ENCODE assay signal across 14 cellular contexts in genomic region chr2:181070119-181070833, GRCh38.
DNase-seq lines count a peak whose midpoint lies in the region; TF ChIP-seq lines count a peak whose summit lies in the region.
"Had no signal": no experiment of that assay in that cellular context is flagged by ENCODE, and none has a peak within 500 bp of the region (broad histone marks: within the 10 kb centered on the region; RNA-seq: fewer than 3 reads in every experiment).

No MANE protein-coding gene starts in this region.

- no peak overlapping the region for H3K9ac ChIP-seq in mammary epithelial cell (ENCODE audit: insufficient read depth, low read length)
- no peak overlapping the region for H3K9ac ChIP-seq in mesenchymal stem cell (ENCODE audit: low read length)

- H3K4me1 Mint-ChIP-seq in Calu3 (ENCODE audit: low read depth, unreplicated experiment): no peaks in the 10 kb centered on the region

- H3K36me3 Mint-ChIP-seq in Calu3 (ENCODE audit: insufficient read depth, unreplicated experiment): no peaks in the 10 kb centered on the region

- no peak overlapping the region for H4K91ac ChIP-seq in mesenchymal stem cell (ENCODE audit: low read length)

- H2BK12ac ChIP-seq in mesenchymal stem cell (ENCODE audit: low read length in 2 of 2): peak overlapping the region in 1 of 2 experiments; percentile 8

- no TSS peak for BruUV-seq in Calu3 (replicated peaks; lab: Mats Ljungman, UMichigan)
- no TSS peak for BruUV-seq in mammary epithelial cell (replicated peaks; lab: Mats Ljungman, UMichigan)

- in situ Hi-C loops in mammary epithelial cell (cut with MboI; ENCODE audit: low sequenced_read_pairs in 2 of 2) (loop anchor here in 1 of 2 donors (25.0 kb wide), 2 partner anchors 708 to 833 kb away; no protein-coding TSS in a partner anchor), GM13977 (cut with MboI; ENCODE audit: low pct_unique_long_range_greater_than_20kb, low sequenced_read_pairs, unreplicated experiment) (loop anchor here (10.0 to 25.0 kb wide), 2 partner anchors 645 to 1017 kb away; no protein-coding TSS in a partner anchor)

- H3K9me3 ChIP-seq in mammary epithelial cell (replicated peaks; ENCODE audit: insufficient read depth, low read length): no peaks in the 10 kb centered on the region
- no peaks in the 10 kb centered on the region for H3K9me3 ChIP-seq in mesenchymal stem cell (ENCODE audit: control insufficient read depth, low read length)
- H3K9me3 ChIP-seq in prostate gland: no peaks in the 10 kb centered on the region
- H3K9me3 ChIP-seq in vagina: no peaks in the 10 kb centered on the region
- H3K9me3 ChIP-seq: heart left ventricle, spleen had no signal

- peaks cover 16% of the 10 kb centered on the region for H3K79me1 ChIP-seq in mesenchymal stem cell (replicated peaks; ENCODE audit: low read length, poor library complexity, severe bottlenecking)

- H3K4me3 ChIP-seq in mammary epithelial cell (replicated peaks in 1 of 3; ENCODE audit: insufficient read depth in 1 of 3, low read depth in 2 of 3, low read length in 3 of 3) (no peak overlapping the region), mesenchymal stem cell (ENCODE audit: insufficient read depth in 1 of 2, low read depth in 1 of 2, low read length in 2 of 2) (no peak overlapping the region), prostate gland (no peak overlapping the region), vagina (no peak overlapping the region)
- H3K4me3 ChIP-seq: heart left ventricle, spleen had no signal

- H3K27me3 Mint-ChIP-seq in Calu3 (ENCODE audit: unreplicated experiment): no peaks in the 10 kb centered on the region

- DNase-seq in Calu3 (peak; percentile 3), LoVo (ENCODE audit: low spot score) (peak; percentile 57), mammary epithelial cell (peak; percentile 64), mesenchymal stem cell (peak; percentile 80), prostate gland (ENCODE audit: low spot score) (no peak), erythroblast (lab: John Stamatoyannopoulos, UW) (no peak), GM13977 (ENCODE audit: low spot score) (no peak), vagina (ENCODE audit: extremely low spot score in 2 of 2) (no peak)
- DNase-seq: activated T-cell treated with anti-CD3 and anti-CD28 coated beads, Interleukin-2, amount 50 U/mL, for 4 hours; DMS79; H9; heart left ventricle; spleen; T1000 had no signal

- H3K79me2 ChIP-seq in mammary epithelial cell (ENCODE audit: insufficient read depth, low read length): peaks cover 40% of the 10 kb centered on the region

- dilution Hi-C loops in mammary epithelial cell (cut with HindIII; ENCODE audit: low sequenced_read_pairs): no loop called here

- no peak overlapping the region for H2BK5ac ChIP-seq in mesenchymal stem cell (ENCODE audit: low read depth, low read length, poor library complexity, severe bottlenecking)

- CTCF ChIA-PET in Calu3 (lab: Charles Lee) (interaction anchor here (0.8 kb wide), 1 partner anchor 10 kb away, joined by 3 read pairs; no protein-coding TSS in a partner anchor), mammary epithelial cell (lab: Charles Lee; ENCODE audit: low non-redundant PET) (interaction anchor here (0.6 kb wide), 1 partner anchor 503 kb away, joined by 4 read pairs; no protein-coding TSS in a partner anchor)

- no peak overlapping the region for H3K18ac ChIP-seq in mesenchymal stem cell (ENCODE audit: low read depth in 1 of 2, low read length in 2 of 2)

- H3K4me3 Mint-ChIP-seq in Calu3 (ENCODE audit: low read depth, unreplicated experiment): no peak overlapping the region
- H3K4me3 Mint-ChIP-seq: activated T-cell treated with anti-CD3 and anti-CD28 coated beads, Interleukin-2, amount 50 U/mL, for 4 hours; H9 had no signal

- no peak overlapping the region for H3K27ac Mint-ChIP-seq in Calu3 (ENCODE audit: unreplicated experiment)
- H3K27ac Mint-ChIP-seq: H9 had no signal

- H3K27ac ChIP-seq in mammary epithelial cell (ENCODE audit: insufficient read depth, low read depth, low read length) (peak overlapping the region; percentile 23), mesenchymal stem cell (ENCODE audit: low read length, poor library complexity, severe bottlenecking) (no peak overlapping the region), prostate gland (no peak overlapping the region), vagina (no peak overlapping the region)
- H3K27ac ChIP-seq: heart left ventricle, spleen had no signal

- H3K27me3 ChIP-seq in mammary epithelial cell (ENCODE audit: insufficient read depth, low read length) (no peaks in the 10 kb centered on the region), mesenchymal stem cell (ENCODE audit: control insufficient read depth in 1 of 2, insufficient read depth in 1 of 2, low read length in 2 of 2) (no peaks in the 10 kb centered on the region), prostate gland (replicated peaks; ENCODE audit: insufficient read depth) (no peaks in the 10 kb centered on the region), vagina (no peaks in the 10 kb centered on the region)
- H3K27me3 ChIP-seq: heart left ventricle, spleen had no signal

- H3K14ac ChIP-seq in mesenchymal stem cell (ENCODE audit: low read length in 2 of 2): no peak overlapping the region

- no peak overlapping the region for H4K8ac ChIP-seq in mesenchymal stem cell (ENCODE audit: low read length)

- TF ChIP-seq CTCF in Calu3 (IDR thresholded peaks at IDR 0.05; ENCODE audit: unreplicated experiment) (no peak), mammary epithelial cell (conservative IDR thresholded peaks at IDR 0.05 in 1 of 2, IDR thresholded peaks at IDR 0.05 in 1 of 2; ENCODE audit: extremely low read depth in 1 of 2, insufficient read depth in 1 of 2, low read depth in 1 of 2, low read length in 2 of 2) (no peak), prostate gland (IDR thresholded peaks at IDR 0.05) (no peak), GM13977 (IDR thresholded peaks at IDR 0.05; ENCODE audit: extremely low read depth, insufficient read depth, missing control alignments) (no peak), vagina (IDR thresholded peaks at IDR 0.05) (no peak)

- no peak overlapping the region for H2AK5ac ChIP-seq in mesenchymal stem cell (ENCODE audit: low read length, severe bottlenecking)

- H2BK120ac ChIP-seq in mesenchymal stem cell (ENCODE audit: low read depth, low read length): no peak overlapping the region

- 88% methylated on average over 1 of the region's 2 CpGs for WGBS in mammary epithelial cell (ENCODE audit: low coverage, missing lambda C conversion rate)
- WGBS in mesenchymal stem cell: 0% methylated on average over 2 of the region's 2 CpGs
- WGBS in prostate gland: 76% methylated on average over 2 of the region's 2 CpGs

- no peak overlapping the region for H3K23ac ChIP-seq in mesenchymal stem cell (ENCODE audit: low read length in 2 of 2)

- H3K4ac ChIP-seq in mesenchymal stem cell (ENCODE audit: low read depth in 1 of 2, low read length in 2 of 2): no peak overlapping the region

- H4K20me1 ChIP-seq in mammary epithelial cell (ENCODE audit: insufficient read depth, low read length): no peaks in the 10 kb centered on the region

- H2AFZ ChIP-seq in mammary epithelial cell (ENCODE audit: low read depth, low read length) (no peak overlapping the region), mesenchymal stem cell (ENCODE audit: low read depth, low read length) (no peak overlapping the region)

- intact Hi-C loops in Calu3 (cut with micrococcal nuclease; ENCODE audit: unreplicated experiment): loop anchor here (10.0 kb wide), 1 partner anchor 395 kb away; no protein-coding TSS in a partner anchor
- intact Hi-C loops in mammary epithelial cell (cut with micrococcal nuclease): loop anchor here (5.0 kb wide), 1 partner anchor 943 kb away; no protein-coding TSS in a partner anchor
- intact Hi-C loops in prostate gland (cut with DNase I): no loop called here
- intact Hi-C loops in vagina (cut with DNase I): no loop called here

- no peaks in the 10 kb centered on the region for H3K36me3 ChIP-seq in mammary epithelial cell (ENCODE audit: insufficient read depth, low read length)
- H3K36me3 ChIP-seq in mesenchymal stem cell (ENCODE audit: control insufficient read depth in 1 of 2, insufficient read depth in 2 of 2, low read depth in 1 of 2, low read length in 2 of 2): peaks cover 0 to 29% of the 10 kb centered on the region in 2 experiments
- H3K36me3 ChIP-seq in prostate gland: no peaks in the 10 kb centered on the region
- H3K36me3 ChIP-seq in vagina: no peaks in the 10 kb centered on the region
- H3K36me3 ChIP-seq: spleen had no signal

- H2BK15ac ChIP-seq in mesenchymal stem cell (ENCODE audit: low read depth, poor library complexity, severe bottlenecking): no peak overlapping the region

- TF ChIP-seq POLR2A in prostate gland (IDR thresholded peaks at IDR 0.05) (no peak), erythroblast (IDR thresholded peaks at IDR 0.05; ENCODE audit: low read length) (no peak), vagina (IDR thresholded peaks at IDR 0.05) (no peak)

- H3K4me2 ChIP-seq in mammary epithelial cell (ENCODE audit: insufficient read depth, low read depth, low read length) (peak overlapping the region; percentile 49), mesenchymal stem cell (ENCODE audit: low read length, poor library complexity, severe bottlenecking) (no peak overlapping the region)

- peaks cover 31% of the 10 kb centered on the region for H3K4me1 ChIP-seq in mammary epithelial cell (ENCODE audit: insufficient read depth, low read length)
- H3K4me1 ChIP-seq in mesenchymal stem cell (ENCODE audit: control insufficient read depth, insufficient read depth, low read depth, low read length): peaks cover 2% of the 10 kb centered on the region
- H3K4me1 ChIP-seq in prostate gland (replicated peaks): no peaks in the 10 kb centered on the region
- H3K4me1 ChIP-seq in vagina: no peaks in the 10 kb centered on the region

- H3K9me3 Mint-ChIP-seq in Calu3 (ENCODE audit: low read depth, unreplicated experiment): no peaks in the 10 kb centered on the region
- H3K9me3 Mint-ChIP-seq: activated T-cell treated with anti-CD3 and anti-CD28 coated beads, Interleukin-2, amount 50 U/mL, for 4 hours; H9 had no signal

Comparison
In these comparisons a context has a peak if more than half of its experiments do, and no peak if none do; other contexts are left out.
1. DNase-seq: peak in Calu3 (single experiment), LoVo (single experiment), mammary epithelial cell (single experiment) and mesenchymal stem cell (single experiment); none in prostate gland (single experiment), erythroblast (0 of 2), GM13977 (single experiment) and vagina (0 of 2).
2. intact Hi-C loops: an anchor here in Calu3 (10.0 kb wide) and mammary epithelial cell (5.0 kb wide); none called in prostate gland and vagina.